20 cellular contexts compared by ENCODE assay signal in genomic region chr3:103134023-103134724, GRCh38.
DNase-seq lines count a peak whose midpoint lies in the region; ATAC-seq and TF ChIP-seq lines count a peak whose summit lies in the region.
"Had no signal": no experiment of that assay in that cellular context is flagged by ENCODE, and none has a peak within 500 bp of the region (broad histone marks: within the 10 kb centered on the region; RNA-seq: fewer than 3 reads in every experiment).

No MANE protein-coding gene starts in this region.

- H3K27me3 ChIP-seq in H9 (ENCODE audit: insufficient read depth, low read length) = no peaks in the 10 kb centered on the region
- H3K27me3 ChIP-seq: uterus had no signal

- H2BK5ac ChIP-seq in H9 (ENCODE audit: insufficient read length, low read length) = no peak overlapping the region

- H3K27me3 Mint-ChIP-seq in type B pancreatic cell = no peaks in the 10 kb centered on the region
- H3K27me3 Mint-ChIP-seq in H9 (ENCODE audit: low read depth) = no peaks in the 10 kb centered on the region

- H2BK15ac ChIP-seq in H9 (ENCODE audit: low read depth, low read length) = no peak overlapping the region

- no peak overlapping the region for H3K4ac ChIP-seq in H9 (ENCODE audit: low read depth, low read length)

- H3K36me3 Mint-ChIP-seq in type B pancreatic cell (no peaks in the 10 kb centered on the region), H9 (ENCODE audit: insufficient read depth in 1 of 3, low read depth in 3 of 3) (no peaks in the 10 kb centered on the region)

- H3K27ac Mint-ChIP-seq in type B pancreatic cell (no peak overlapping the region), H9 (no peak overlapping the region)
- H3K27ac Mint-ChIP-seq: GM23338 had no signal

- H4K5ac ChIP-seq in H9 (ENCODE audit: insufficient read length, low read depth, low read length) = no peak overlapping the region

- H3K4me1 ChIP-seq in H9 (ENCODE audit: insufficient read depth, low read length) = no peaks in the 10 kb centered on the region
- H3K4me1 ChIP-seq: uterus had no signal

- DNase-seq in KBM-7 (no peak), type B pancreatic cell (ENCODE audit: extremely low spot score, unreplicated experiment) (no peak), head of caudate nucleus (no peak), H9 (no peak)
- DNase-seq: activated CD8-positive, alpha-beta memory T cell treated with anti-CD3 and anti-CD28 coated beads for 24 hours; activated effector memory CD4-positive, alpha-beta T cell treated with anti-CD3 and anti-CD28 coated beads, Interleukin-2, amount 50 U/mL, for 16 hours; dorsolateral prefrontal cortex; mammary epithelial cell; MM.1S; SK-N-SH; stimulated activated CD4-positive, alpha-beta T cell treated with anti-CD3 and anti-CD28 coated beads, Interleukin-4, amount 100 ng/mL, for 4 hours; stimulated activated naive CD4-positive, alpha-beta T cell; uterus had no signal

- H3K23ac ChIP-seq in H9 (ENCODE audit: insufficient read length, low read depth, low read length) = no peak overlapping the region

- H3K18ac ChIP-seq in H9 (ENCODE audit: insufficient read length, low read depth, low read length) = no peak overlapping the region

- no peak overlapping the region for H2BK12ac ChIP-seq in H9 (ENCODE audit: insufficient read length, low read depth, low read length)

- H3K4me1 Mint-ChIP-seq in type B pancreatic cell (ENCODE audit: unreplicated experiment) (peaks cover 7% of the 10 kb centered on the region), H9 (peaks cover 5 to 6% of the 10 kb centered on the region in 2 experiments; a peak in 2 of 4 replicates)

- intact Hi-C loops in head of caudate nucleus (cut with DNase I) = no loop called here

- no peak overlapping the region for H2BK20ac ChIP-seq in H9 (ENCODE audit: low read depth, low read length, poor library complexity, severe bottlenecking)

- no peaks in the 10 kb centered on the region for H4K20me1 ChIP-seq in H9 (ENCODE audit: control insufficient read depth, insufficient read depth, insufficient read length)

- no peak overlapping the region for H2AK5ac ChIP-seq in H9 (ENCODE audit: insufficient read length, low read length)

- H3K79me1 ChIP-seq in H9 (ENCODE audit: insufficient read depth, low read depth, low read length, poor library complexity, severe bottlenecking) = no peaks in the 10 kb centered on the region

- ATAC-seq in GM18867 (IDR thresholded peaks at IDR 0.05; ENCODE audit: unreplicated experiment) = peak; percentile 89
- ATAC-seq in GM21423 (IDR thresholded peaks at IDR 0.05; ENCODE audit: unreplicated experiment) = peak; percentile 96
- peak; percentile 98 for ATAC-seq in HG02938 (IDR thresholded peaks at IDR 0.05; ENCODE audit: unreplicated experiment)
- ATAC-seq in HG03460 (IDR thresholded peaks at IDR 0.05; ENCODE audit: unreplicated experiment) = peak; percentile 93
- ATAC-seq: GM23338, sciatic nerve had no signal

- H3K9me3 Mint-ChIP-seq in type B pancreatic cell (no peaks in the 10 kb centered on the region), H9 (no peaks in the 10 kb centered on the region; a peak in 1 of 5 replicates)
- H3K9me3 Mint-ChIP-seq: GM23338 had no signal

- in situ Hi-C loops in KBM-7 (cut with MboI; ENCODE audit: low pct_unique_long_range_greater_than_20kb, low sequenced_read_pairs) = no loop called here

- WGBS in H9 (ENCODE audit: extremely low coverage, insufficient read length, low lambda C conversion rate) = no CpG with 5 or more reads among the region's 1 CpG

- no peaks in the 10 kb centered on the region for H3K79me2 ChIP-seq in H9 (ENCODE audit: insufficient read depth, low read length)

- no peak overlapping the region for H2BK120ac ChIP-seq in H9 (ENCODE audit: low read depth, low read length, poor library complexity, severe bottlenecking)

- no peak overlapping the region for H4K91ac ChIP-seq in H9 (ENCODE audit: insufficient read length, low read depth, low read length)

- H3K4me3 Mint-ChIP-seq in type B pancreatic cell = no peak overlapping the region
- H3K4me3 Mint-ChIP-seq in H9 = no peak overlapping the region
- H3K4me3 Mint-ChIP-seq: GM23338 had no signal

- no peak overlapping the region for H4K8ac ChIP-seq in H9 (replicated peaks; ENCODE audit: insufficient read length, low read depth, low read length)

- H3K9me3 ChIP-seq in H9 (ENCODE audit: control insufficient read depth, low read depth, low read length) = no peaks in the 10 kb centered on the region
- H3K9me3 ChIP-seq: SK-N-SH, uterus had no signal

- no peak overlapping the region for H3K4me2 ChIP-seq in H9 (ENCODE audit: insufficient read depth, insufficient read length, low read length)
- H3K4me2 ChIP-seq: GM23338, SK-N-SH had no signal

- H3K14ac ChIP-seq in H9 (ENCODE audit: insufficient read depth, low read length) = no peak overlapping the region

- no peak overlapping the region for H3T11ph ChIP-seq in H9 (ENCODE audit: low read length)

- no peak for TF ChIP-seq CTCF in type B pancreatic cell (conservative IDR thresholded peaks at IDR 0.05)
- no peak for TF ChIP-seq CTCF in H9 (conservative IDR thresholded peaks at IDR 0.05)

- H3K56ac ChIP-seq in H9 (ENCODE audit: insufficient read length, low read depth, low read length) = no peak overlapping the region

- H2AFZ ChIP-seq in H9 (ENCODE audit: low read length) = no peak overlapping the region
- H2AFZ ChIP-seq: GM23338 had no signal

- H3K27ac ChIP-seq in H9 (ENCODE audit: insufficient read length, low read depth, low read length) = no peak overlapping the region
- H3K27ac ChIP-seq: dorsolateral prefrontal cortex, uterus, VCaP had no signal

- no peak overlapping the region for H3K9ac ChIP-seq in H9 (ENCODE audit: extremely low read depth, insufficient read length, low read length)
- H3K9ac ChIP-seq: SK-N-SH had no signal

- no peaks in the 10 kb centered on the region for H3K23me2 ChIP-seq in H9 (ENCODE audit: insufficient read length, low read depth, low read length, poor library complexity, severe bottlenecking)
